ENCODE assay signal across 8 cellular contexts in the genomic region with DNA sequence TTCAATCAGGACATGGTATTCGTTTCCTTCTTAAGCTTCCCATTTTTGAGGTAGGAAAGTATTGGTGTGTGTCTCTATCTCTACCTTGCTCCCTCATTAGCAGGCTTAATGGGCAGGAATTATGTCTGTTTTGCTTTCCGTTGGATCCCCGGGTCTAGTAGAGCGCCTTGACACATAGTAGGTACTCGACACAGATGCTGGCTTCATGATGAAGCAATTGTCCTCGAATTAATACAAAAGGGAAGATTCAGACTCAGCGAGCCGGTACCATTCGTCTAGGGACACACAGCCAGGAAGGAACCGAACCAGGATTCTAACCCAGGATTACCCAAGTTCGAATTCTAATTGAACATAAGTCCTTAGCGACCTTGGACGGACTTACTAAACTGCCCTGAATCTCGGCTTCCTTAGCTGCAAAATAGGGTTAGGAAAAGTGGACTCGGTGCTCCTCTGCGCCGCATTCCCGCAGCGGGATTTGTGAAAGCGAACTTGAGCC. TPM values are rescaled to one million over a fixed set of nuclear protein-coding genes. Genes with fewer than 3 reads are reported as not detected.
DNase-seq lines count a peak whose midpoint lies in the region; ATAC-seq and TF ChIP-seq lines count a peak whose summit lies in the region.

No MANE protein-coding gene starts in this region.

- peak overlapping the region; percentile 100 for H3K4me3 Mint-ChIP-seq in endothelial cell (ENCODE audit: unreplicated experiment)

- peak overlapping the region; percentile 88 for H3K4me3 ChIP-seq in osteoblast (ENCODE audit: insufficient read depth, low read length)

- H3K27ac ChIP-seq in osteoblast (ENCODE audit: low read depth, low read length), result peak overlapping the region; percentile 96

- ATAC-seq in HG03469 (IDR thresholded peaks at IDR 0.05; ENCODE audit: unreplicated experiment) (no peak), GM21786 (IDR thresholded peaks at IDR 0.05; ENCODE audit: unreplicated experiment) (no peak)

- peaks cover 35% of the 10 kb centered on the region for H3K4me1 ChIP-seq in osteoblast (ENCODE audit: insufficient read depth, low read length)

- peaks cover 29% of the 10 kb centered on the region for H3K36me3 ChIP-seq in osteoblast (ENCODE audit: insufficient read depth, low read length)

- H3K4me1 Mint-ChIP-seq in endothelial cell (ENCODE audit: unreplicated experiment), result peaks cover 30% of the 10 kb centered on the region

- peaks cover 19% of the 10 kb centered on the region for H3K27me3 Mint-ChIP-seq in endothelial cell (ENCODE audit: unreplicated experiment)

- peak overlapping the region; percentile 100 for H3K27ac Mint-ChIP-seq in endothelial cell (ENCODE audit: unreplicated experiment)

- TF ChIP-seq CTCF in endothelial cell (IDR thresholded peaks at IDR 0.05; ENCODE audit: unreplicated experiment), result no peak
- TF ChIP-seq CTCF in osteoblast (IDR thresholded peaks at IDR 0.05; ENCODE audit: extremely low read depth, low read depth, low read length), result no peak
- TF ChIP-seq CTCF in GM10266 (IDR thresholded peaks at IDR 0.05; ENCODE audit: control insufficient read depth, insufficient read depth, low read depth, missing control alignments), result no peak

- peak overlapping the region; percentile 100 for H3K4me2 ChIP-seq in osteoblast (ENCODE audit: insufficient read depth, low read length)

- DNase-seq in NCI-H526 (lab: John Stamatoyannopoulos, UW) (peak; percentile 37 to 38), NCI-H526 treated with DMSO at 0.1 percent for 48 hours (lab: John Stamatoyannopoulos, UW) (no peak), OCI-M1 (lab: John Stamatoyannopoulos, UW) (peak; percentile 79), endothelial cell (ENCODE audit: low spot score) (no peak), osteoblast (ENCODE audit: insufficient read length, low spot score, missing footprints) (no peak), GM10266 (ENCODE audit: extremely low spot score) (no peak)

- H3K79me2 ChIP-seq in osteoblast (ENCODE audit: insufficient read depth, low read length), result peaks cover 57% of the 10 kb centered on the region

- no peaks in the 10 kb centered on the region for H3K9me3 ChIP-seq in osteoblast (ENCODE audit: low read depth, low read length)

- H2AFZ ChIP-seq in osteoblast (ENCODE audit: low read length), result peak overlapping the region; percentile 95

- no peaks in the 10 kb centered on the region for H3K9me3 Mint-ChIP-seq in endothelial cell (ENCODE audit: unreplicated experiment)

- H3K36me3 Mint-ChIP-seq in endothelial cell (ENCODE audit: low read depth, unreplicated experiment), result peaks cover 16% of the 10 kb centered on the region

- peaks cover 21% of the 10 kb centered on the region for H4K20me1 ChIP-seq in osteoblast (ENCODE audit: insufficient read depth, low read length)

- no peaks in the 10 kb centered on the region for H3K27me3 ChIP-seq in osteoblast (ENCODE audit: insufficient read depth, low read length)

RNA-seq across cellular contexts. Expression of a gene that starts 0.5 kb away (rescaled TPM):
- 67.8 TPM for total RNA-seq in endothelial cell (ENCODE audit: unreplicated experiment)
- total RNA-seq in osteoblast, result 166 and 184 TPM in 2 replicates

RNA-seq across cellular contexts. Expression of a gene that starts 0.9 kb away (rescaled TPM):
- total RNA-seq in endothelial cell (ENCODE audit: unreplicated experiment) (67.8 TPM), osteoblast (39.8 and 57.9 TPM in 2 replicates)

RNA-seq across cellular contexts. Expression of a gene that starts 36.0 kb away (rescaled TPM):
- 0.36 TPM for total RNA-seq in endothelial cell (ENCODE audit: unreplicated experiment)
- 359 and 362 TPM in 2 replicates for total RNA-seq in osteoblast

RNA-seq across cellular contexts. Expression of a gene that starts 46.8 kb away (rescaled TPM):
- total RNA-seq in endothelial cell (ENCODE audit: unreplicated experiment) (5.5 TPM), osteoblast (5.4 and 7.7 TPM in 2 replicates)

Comparison
In these comparisons a context has a peak if more than half of its experiments do, and no peak if none do; other contexts are left out.
1. DNase-seq: peak in NCI-H526 (2 of 2) and OCI-M1 (single experiment); none in NCI-H526 treated with DMSO at 0.1 percent for 48 hours (single experiment), endothelial cell (single experiment), osteoblast (single experiment) and GM10266 (single experiment).
2. RNA of a gene that starts 36.0 kb away (total RNA-seq): 359 to 362 TPM in osteoblast; 0.36 TPM in endothelial cell (single experiment); every median in the first group is over 100 times any median in the second.